Comparison of ENCODE assay signal across 9 cellular contexts in the genomic region with DNA sequence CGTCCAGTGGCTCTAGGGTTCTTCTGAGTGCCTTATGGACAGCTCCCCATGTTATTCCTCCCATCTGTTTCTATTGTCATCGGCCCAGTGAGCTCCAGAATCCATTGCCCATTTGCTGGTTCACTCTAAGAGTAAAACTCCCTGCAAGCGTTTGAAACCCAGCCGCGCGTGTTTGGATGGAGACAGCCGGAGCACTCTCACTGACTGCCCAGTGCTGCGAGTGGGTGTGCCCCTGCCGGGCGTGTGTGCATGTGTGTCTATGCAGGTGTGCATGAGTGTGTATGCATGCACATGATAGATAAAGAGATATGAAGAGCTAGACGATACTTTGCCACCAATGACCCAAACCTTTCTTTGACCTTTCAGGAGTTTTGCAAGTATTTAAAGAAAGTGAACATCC.
"Had no signal": no experiment of that assay in that cellular context is flagged by ENCODE, and none has a peak within 500 bp of the region (broad histone marks: within the 10 kb centered on the region; RNA-seq: fewer than 3 reads in every experiment).

No MANE protein-coding gene starts in this region.

- H3K36me3 ChIP-seq: HAP-1 had no signal

- H3K27ac ChIP-seq: GM23248 had no signal

- H3K4me3 ChIP-seq: GM23248, GM23338, HAP-1 had no signal

- H3K4me1 ChIP-seq: HAP-1 had no signal

- ATAC-seq: GM23338, HCT116 had no signal

- DNase-seq: GM23248, GOT3, H7, H9, HCEC 1CT, HFFc6 had no signal

- H3K9me3 ChIP-seq: HAP-1 had no signal
